In genomic region chr6:32852844-32853540, GRCh38 we compare ENCODE assay signal across 1 cellular context.
TF ChIP-seq lines count a peak whose summit lies in the region.

No MANE protein-coding gene starts in this region.

TF ChIP-seq in K562, 482 proteins besides CTCF, POLR2A, EP300 and RAD21:
- no peak for TF ChIP-seq NR2C2 (CRISPR knock-in tag; IDR thresholded peaks at IDR 0.05)
- TF ChIP-seq NR2C2 (tag; IDR thresholded peaks at IDR 0.05): no peak
- TF ChIP-seq FOXJ3 (CRISPR knock-in tag; IDR thresholded peaks at IDR 0.05): no peak
- TF ChIP-seq FOXP1 (CRISPR knock-in tag; IDR thresholded peaks at IDR 0.05): peak; percentile 69
- TF ChIP-seq CHD7 (IDR thresholded peaks at IDR 0.05; ENCODE audit: low read depth, low read length): no peak
- TF ChIP-seq HNRNPL (IDR thresholded peaks at IDR 0.05; ENCODE audit: low read depth, low read length): peak; percentile 55; the same call in 1 of the 2 replicates
- peak; percentile 60; the same call in 1 of the 2 replicates for TF ChIP-seq ZNF589 (CRISPR knock-in tag; IDR thresholded peaks at IDR 0.05; ENCODE audit: low read depth)
- peak in 1 of 3 experiments; percentile 10; a peak in 1 of 6 replicates for TF ChIP-seq ZBTB11 (CRISPR knock-in tag; IDR thresholded peaks at IDR 0.05)
- peak; percentile 64 for TF ChIP-seq PCBP1 (IDR thresholded peaks at IDR 0.05; ENCODE audit: low read depth, low read length, poor library complexity, severe bottlenecking)
- TF ChIP-seq FOXP4 (CRISPR knock-in tag; IDR thresholded peaks at IDR 0.05; ENCODE audit: borderline replicate concordance): no peak
- no peak for TF ChIP-seq MYC (IDR thresholded peaks at IDR 0.05; ENCODE audit: low read depth, low read length)
- 0 out of 2 replicates have a peak, but pooled peaks have one; percentile 51 for TF ChIP-seq MYC (CRISPR knock-in tag; IDR thresholded peaks at IDR 0.05; ENCODE audit: borderline replicate concordance, low read depth)
- no peak for TF ChIP-seq ARID2 (IDR thresholded peaks at IDR 0.05)
- TF ChIP-seq PHF20 (IDR thresholded peaks at IDR 0.05; ENCODE audit: partially characterized antibody): peak; percentile 18
- no peak for TF ChIP-seq ZNF444 (CRISPR knock-in tag; IDR thresholded peaks at IDR 0.05)
